In genomic region chr7:47600199-47601118, GRCh38 we compare ENCODE assay signal across 9 cellular contexts. TPM values are rescaled to one million over a fixed set of nuclear protein-coding genes. Genes with fewer than 3 reads are reported as not detected.
DNase-seq lines count a peak whose midpoint lies in the region; ATAC-seq and TF ChIP-seq lines count a peak whose summit lies in the region.
"Had no signal": no experiment of that assay in that cellular context is flagged by ENCODE, and none has a peak within 500 bp of the region (broad histone marks: within the 10 kb centered on the region; RNA-seq: fewer than 3 reads in every experiment).

No MANE protein-coding gene starts in this region.

- no peaks in the 10 kb centered on the region for H3K27me3 Mint-ChIP-seq in osteocyte (ENCODE audit: unreplicated experiment)
- H3K27me3 Mint-ChIP-seq in activated CD4-positive, alpha-beta T cell treated with anti-CD3 and anti-CD28 coated beads for 36 hours, result peaks cover 8% of the 10 kb centered on the region
- peaks cover 3% of the 10 kb centered on the region for H3K27me3 Mint-ChIP-seq in CD8-positive, alpha-beta T cell (ENCODE audit: low read depth)
- H3K27me3 Mint-ChIP-seq: natural killer cell treated with Interleukin-12 subunit alpha and Interleukin-12 subunit beta and Interleukin-15 and Interleukin-18, amount 100 ng/mL, for 72 hours had no signal

- intact Hi-C loops in activated CD4-positive, alpha-beta T cell treated with anti-CD3 and anti-CD28 coated beads for 36 hours (cut with DNase I, micrococcal nuclease), result no loop called here
- intact Hi-C loops in CD8-positive, alpha-beta T cell (cut with DNase I, micrococcal nuclease), result no loop called here

- H3K36me3 Mint-ChIP-seq in osteocyte (ENCODE audit: unreplicated experiment), result peaks cover 3% of the 10 kb centered on the region
- H3K36me3 Mint-ChIP-seq in activated CD4-positive, alpha-beta T cell treated with anti-CD3 and anti-CD28 coated beads for 36 hours (ENCODE audit: low read depth), result no peaks in the 10 kb centered on the region
- no peaks in the 10 kb centered on the region for H3K36me3 Mint-ChIP-seq in CD8-positive, alpha-beta T cell

- in situ Hi-C loops in astrocyte of the spinal cord (cut with HindIII; ENCODE audit: low sequenced_read_pairs), result no loop called here

- peak; percentile 61 for ATAC-seq in GM18907 (IDR thresholded peaks at IDR 0.05; ENCODE audit: unreplicated experiment)
- ATAC-seq in HG03442 (IDR thresholded peaks at IDR 0.05; ENCODE audit: unreplicated experiment), result peak; percentile 49
- no peak for ATAC-seq in activated CD4-positive, alpha-beta T cell treated with anti-CD3 and anti-CD28 coated beads for 36 hours
- ATAC-seq in CD8-positive, alpha-beta T cell, result no peak

- DNase-seq in astrocyte of the spinal cord (ENCODE audit: low read depth, low spot score) (peak; percentile 78), osteocyte (ENCODE audit: extremely low spot score, unreplicated experiment) (no peak), DMS153 (lab: John Stamatoyannopoulos, UW) (no peak)
- no peak for DNase-seq in activated CD4-positive, alpha-beta T cell treated with anti-CD3 and anti-CD28 coated beads for 36 hours
- DNase-seq in stimulated activated CD4-positive, alpha-beta T cell treated with anti-CD3 and anti-CD28 coated beads, Interleukin-1b, Interleukin-23, amount 100 ng/mL, for 48 hours, result no peak
- DNase-seq in CD8-positive, alpha-beta T cell, result no peak

- H3K27ac Mint-ChIP-seq in osteocyte (ENCODE audit: unreplicated experiment), result peak overlapping the region; percentile 88
- H3K27ac Mint-ChIP-seq in activated CD4-positive, alpha-beta T cell treated with anti-CD3 and anti-CD28 coated beads for 36 hours, result no peak overlapping the region
- no peak overlapping the region for H3K27ac Mint-ChIP-seq in CD8-positive, alpha-beta T cell
- H3K27ac Mint-ChIP-seq: natural killer cell treated with Interleukin-12 subunit alpha and Interleukin-12 subunit beta and Interleukin-15 and Interleukin-18, amount 100 ng/mL, for 72 hours had no signal

- H3K4me3 Mint-ChIP-seq in osteocyte (ENCODE audit: unreplicated experiment), result no peak overlapping the region
- no peak overlapping the region for H3K4me3 Mint-ChIP-seq in activated CD4-positive, alpha-beta T cell treated with anti-CD3 and anti-CD28 coated beads for 36 hours
- H3K4me3 Mint-ChIP-seq in CD8-positive, alpha-beta T cell, result no peak overlapping the region
- H3K4me3 Mint-ChIP-seq: natural killer cell treated with Interleukin-12 subunit alpha and Interleukin-12 subunit beta and Interleukin-15 and Interleukin-18, amount 100 ng/mL, for 72 hours had no signal

- POLR2A ChIA-PET in activated CD4-positive, alpha-beta T cell treated with anti-CD3 and anti-CD28 coated beads for 36 hours (lab: Charles Lee), result no interaction called here
- POLR2A ChIA-PET in CD8-positive, alpha-beta T cell (lab: Charles Lee), result no interaction called here

- no peaks in the 10 kb centered on the region for H3K36me3 ChIP-seq in CD8-positive, alpha-beta T cell (ENCODE audit: insufficient read depth, low read length)

- H3K27me3 ChIP-seq in CD8-positive, alpha-beta T cell (ENCODE audit: insufficient read depth, low read length), result no peaks in the 10 kb centered on the region

- no peaks in the 10 kb centered on the region for H3K9me3 ChIP-seq in CD8-positive, alpha-beta T cell (ENCODE audit: low read length)

- H3K4me3 ChIP-seq in astrocyte of the spinal cord (ENCODE audit: low read depth, low read length), result no peak overlapping the region
- H3K4me3 ChIP-seq in CD8-positive, alpha-beta T cell (ENCODE audit: low read depth, low read length), result no peak overlapping the region

- CTCF ChIA-PET in activated CD4-positive, alpha-beta T cell treated with anti-CD3 and anti-CD28 coated beads for 36 hours (lab: Charles Lee), result interaction anchor here (1.0 kb wide), 1 partner anchor 10 kb away, joined by 3 read pairs; no protein-coding TSS in a partner anchor
- CTCF ChIA-PET in CD8-positive, alpha-beta T cell (lab: Charles Lee), result no interaction called here

- no peaks in the 10 kb centered on the region for H3K4me1 ChIP-seq in CD8-positive, alpha-beta T cell (ENCODE audit: insufficient read depth, low read length)

- peaks cover 51% of the 10 kb centered on the region for H3K4me1 Mint-ChIP-seq in osteocyte (ENCODE audit: unreplicated experiment)
- no peaks in the 10 kb centered on the region for H3K4me1 Mint-ChIP-seq in activated CD4-positive, alpha-beta T cell treated with anti-CD3 and anti-CD28 coated beads for 36 hours
- no peaks in the 10 kb centered on the region for H3K4me1 Mint-ChIP-seq in CD8-positive, alpha-beta T cell (ENCODE audit: low read depth)

- peaks cover 7% of the 10 kb centered on the region for H3K9me3 Mint-ChIP-seq in osteocyte (ENCODE audit: unreplicated experiment)
- peaks cover 17% of the 10 kb centered on the region for H3K9me3 Mint-ChIP-seq in activated CD4-positive, alpha-beta T cell treated with anti-CD3 and anti-CD28 coated beads for 36 hours (ENCODE audit: low read depth)
- H3K9me3 Mint-ChIP-seq in CD8-positive, alpha-beta T cell, result peaks cover 12% of the 10 kb centered on the region

- no peak for TF ChIP-seq CTCF in astrocyte of the spinal cord (IDR thresholded peaks at IDR 0.05; ENCODE audit: low read depth, low read length)
- no peak for TF ChIP-seq CTCF in osteocyte (IDR thresholded peaks at IDR 0.05)
- no peak for TF ChIP-seq CTCF in CD8-positive, alpha-beta T cell (IDR thresholded peaks at IDR 0.05)

- no peak overlapping the region for H3K27ac ChIP-seq in CD8-positive, alpha-beta T cell (ENCODE audit: low read depth, low read length)

RNA-seq across cellular contexts. Expression of gene TNS3, which starts 18.5 kb away (rescaled TPM):
- total RNA-seq in osteocyte, result 93.8 and 103 TPM in 2 replicates
- under 1 TPM; 0.11 TPM for total RNA-seq in activated CD4-positive, alpha-beta T cell treated with anti-CD3 and anti-CD28 coated beads for 36 hours
- under 1 TPM; 0.24 to 0.33 TPM for total RNA-seq in CD8-positive, alpha-beta T cell

Comparison
In these comparisons a context has a peak if more than half of its experiments do, and no peak if none do; other contexts are left out.
1. ATAC-seq: peak in GM18907 (single experiment) and HG03442 (single experiment); none in activated CD4-positive, alpha-beta T cell treated with anti-CD3 and anti-CD28 coated beads for 36 hours (single experiment) and CD8-positive, alpha-beta T cell (single experiment).
2. RNA of gene TNS3, which starts 18.5 kb away (total RNA-seq): 93.8 to 103 TPM in osteocyte; 0.24 to 0.33 TPM in CD8-positive, alpha-beta T cell and 0.11 TPM in activated CD4-positive, alpha-beta T cell treated with anti-CD3 and anti-CD28 coated beads for 36 hours; every median in the first group is over 10 times any median in the second.